24 cellular contexts compared by ENCODE assay signal in genomic region chr3:160919942-160920341, GRCh38.
DNase-seq lines count a peak whose midpoint lies in the region; ATAC-seq and TF ChIP-seq lines count a peak whose summit lies in the region.
"Had no signal": no experiment of that assay in that cellular context is flagged by ENCODE, and none has a peak within 500 bp of the region (broad histone marks: within the 10 kb centered on the region; RNA-seq: fewer than 3 reads in every experiment).

No MANE protein-coding gene starts in this region.

- H3K36me3 Mint-ChIP-seq in WTC11 = no peaks in the 10 kb centered on the region
- H3K36me3 Mint-ChIP-seq: activated naive CD8-positive, alpha-beta T cell treated with anti-CD3 and anti-CD28 coated beads, Interleukin-2, amount 10 ng/mL, durations not matched to agents 7 days and 5 days; T-cell had no signal

- peak; percentile 44 for ATAC-seq in WTC11
- no peak for ATAC-seq in HG02840 (IDR thresholded peaks at IDR 0.05; ENCODE audit: low FRiP score, unreplicated experiment)
- ATAC-seq in HG02885 (IDR thresholded peaks at IDR 0.05; ENCODE audit: poor library complexity, unreplicated experiment) = no peak
- ATAC-seq in SK-N-SH treated with all-trans-retinoic acid at 6 μM for 48 hours = no peak
- ATAC-seq: right lobe of liver; stimulated activated naive CD8-positive, alpha-beta T cell treated with anti-CD3 and anti-CD28 coated beads, Interleukin-15, Interleukin-2, amounts not matched to agents 100 U/mL and 50 U/mL, for 24 hours; T-cell had no signal

- H3K27me3 Mint-ChIP-seq in WTC11 (ENCODE audit: low read depth) = no peaks in the 10 kb centered on the region
- H3K27me3 Mint-ChIP-seq: activated T-cell treated with anti-CD3 and anti-CD28 coated beads, Interleukin-2, amount 50 U/mL, for 24 hours; memory B cell; T-cell had no signal

- DNase-seq in D341Med (ENCODE audit: low spot score) (peak; percentile 22), DMS53 (lab: John Stamatoyannopoulos, UW) (peak; percentile 49), NCI-H187 treated with DMSO at 0.1 percent for 48 hours (lab: John Stamatoyannopoulos, UW) (peak; percentile 84), WTC11 (ENCODE audit: low spot score) (no peak), amniotic stem cell (lab: John Stamatoyannopoulos, UW) (no peak)
- DNase-seq: activated CD4-positive, alpha-beta T cell treated with anti-CD3 and anti-CD28 coated beads, Interleukin-2, amount 10 ng/mL, durations not matched to agents 24 days and 14 days; activated gamma-delta T cell; activated naive CD8-positive, alpha-beta T cell treated with anti-CD3 and anti-CD28 coated beads, Interleukin-2, amount 10 ng/mL, durations not matched to agents 7 days and 5 days; activated T-cell treated with anti-CD3 and anti-CD28 coated beads, Interleukin-2, amount 50 U/mL, for 24 hours; caudate nucleus; cortex of kidney; effector memory CD4-positive, alpha-beta T cell; NCI-H1436; NCI-H2171 treated with DMSO at 0.1 percent for 48 hours; right lobe of liver; spleen; stimulated activated CD4-positive, alpha-beta T cell treated with anti-CD3 and anti-CD28 coated beads, Interleukin-2, amount 100 ng/mL, for 24 hours; stimulated activated naive CD8-positive, alpha-beta T cell treated with anti-CD3 and anti-CD28 coated beads, Interleukin-15, Interleukin-2, amounts not matched to agents 100 U/mL and 50 U/mL, for 24 hours; T-cell had no signal

- no peak for TF ChIP-seq CTCF in WTC11 (IDR thresholded peaks at IDR 0.05)

- H3K9me3 Mint-ChIP-seq in WTC11 = peaks cover 3% of the 10 kb centered on the region; the same call in 1 of the 2 replicates
- H3K9me3 Mint-ChIP-seq: activated CD4-positive, alpha-beta T cell treated with anti-CD3 and anti-CD28 coated beads, Interleukin-2, amount 10 ng/mL, durations not matched to agents 24 days and 14 days; activated naive CD8-positive, alpha-beta T cell treated with anti-CD3 and anti-CD28 coated beads, Interleukin-2, amount 10 ng/mL, durations not matched to agents 7 days and 5 days; activated T-cell treated with anti-CD3 and anti-CD28 coated beads, Interleukin-2, amount 50 U/mL, for 24 hours; memory B cell; neural crest cell; T-cell had no signal

- peaks cover 8% of the 10 kb centered on the region for H3K4me1 Mint-ChIP-seq in WTC11
- H3K4me1 Mint-ChIP-seq: activated CD4-positive, alpha-beta T cell treated with anti-CD3 and anti-CD28 coated beads, Interleukin-2, amount 10 ng/mL, durations not matched to agents 24 days and 14 days; activated naive CD8-positive, alpha-beta T cell treated with anti-CD3 and anti-CD28 coated beads, Interleukin-2, amount 10 ng/mL, durations not matched to agents 7 days and 5 days; memory B cell; T-cell had no signal

- H3K27ac Mint-ChIP-seq in WTC11 = no peak overlapping the region
- H3K27ac Mint-ChIP-seq: activated CD4-positive, alpha-beta T cell treated with anti-CD3 and anti-CD28 coated beads, Interleukin-2, amount 10 ng/mL, durations not matched to agents 24 days and 14 days; activated naive CD8-positive, alpha-beta T cell treated with anti-CD3 and anti-CD28 coated beads, Interleukin-2, amount 10 ng/mL, durations not matched to agents 7 days and 5 days; activated T-cell treated with anti-CD3 and anti-CD28 coated beads, Interleukin-2, amount 50 U/mL, for 24 hours; memory B cell; T-cell had no signal

- H3K4me3 Mint-ChIP-seq in WTC11 = no peak overlapping the region
- H3K4me3 Mint-ChIP-seq: activated CD4-positive, alpha-beta T cell treated with anti-CD3 and anti-CD28 coated beads, Interleukin-2, amount 10 ng/mL, durations not matched to agents 24 days and 14 days; activated naive CD8-positive, alpha-beta T cell treated with anti-CD3 and anti-CD28 coated beads, Interleukin-2, amount 10 ng/mL, durations not matched to agents 7 days and 5 days; activated T-cell treated with anti-CD3 and anti-CD28 coated beads, Interleukin-2, amount 50 U/mL, for 24 hours; memory B cell; neural crest cell; T-cell had no signal

- CTCF ChIA-PET in WTC11 (lab: Charles Lee) = interaction anchor here (0.8 to 1.6 kb wide), 5 partner anchors 9 to 229 kb away, joined by 3 to 8 read pairs (median 4); no protein-coding TSS in a partner anchor

- POLR2A ChIA-PET in WTC11 (lab: Charles Lee) = interaction anchor here (0.5 to 0.6 kb wide), 2 partner anchors 116 to 464 kb away, joined by 3 to 4 read pairs; no protein-coding TSS in a partner anchor

TF ChIP-seq in WTC11, 78 proteins besides CTCF, POLR2A, EP300 and RAD21 (continues in another document):
- TF ChIP-seq, protein P1, sequence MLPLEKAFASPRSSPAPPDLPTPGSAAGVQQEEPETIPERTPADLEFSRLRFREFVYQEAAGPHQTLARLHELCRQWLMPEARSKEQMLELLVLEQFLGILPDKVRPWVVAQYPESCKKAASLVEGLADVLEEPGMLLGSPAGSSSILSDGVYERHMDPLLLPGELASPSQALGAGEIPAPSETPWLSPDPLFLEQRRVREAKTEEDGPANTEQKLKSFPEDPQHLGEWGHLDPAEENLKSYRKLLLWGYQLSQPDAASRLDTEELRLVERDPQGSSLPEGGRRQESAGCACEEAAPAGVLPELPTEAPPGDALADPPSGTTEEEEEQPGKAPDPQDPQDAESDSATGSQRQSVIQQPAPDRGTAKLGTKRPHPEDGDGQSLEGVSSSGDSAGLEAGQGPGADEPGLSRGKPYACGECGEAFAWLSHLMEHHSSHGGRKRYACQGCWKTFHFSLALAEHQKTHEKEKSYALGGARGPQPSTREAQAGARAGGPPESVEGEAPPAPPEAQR (CRISPR knock-in tag; IDR thresholded peaks at IDR 0.05) = no peak
- TF ChIP-seq GTF2I (CRISPR knock-in tag; conservative IDR thresholded peaks at IDR 0.05) (no peak), NFATC4 (CRISPR knock-in tag; IDR thresholded peaks at IDR 0.05) (no peak), GRHL2 (CRISPR knock-in tag; IDR thresholded peaks at IDR 0.05; ENCODE audit: insufficient replicate concordance, severe bottlenecking) (no peak), ZNF138 (CRISPR knock-in tag; conservative IDR thresholded peaks at IDR 0.05) (no peak), ATF3 (CRISPR knock-in tag; conservative IDR thresholded peaks at IDR 0.05) (no peak)
- TF ChIP-seq, protein P2, sequence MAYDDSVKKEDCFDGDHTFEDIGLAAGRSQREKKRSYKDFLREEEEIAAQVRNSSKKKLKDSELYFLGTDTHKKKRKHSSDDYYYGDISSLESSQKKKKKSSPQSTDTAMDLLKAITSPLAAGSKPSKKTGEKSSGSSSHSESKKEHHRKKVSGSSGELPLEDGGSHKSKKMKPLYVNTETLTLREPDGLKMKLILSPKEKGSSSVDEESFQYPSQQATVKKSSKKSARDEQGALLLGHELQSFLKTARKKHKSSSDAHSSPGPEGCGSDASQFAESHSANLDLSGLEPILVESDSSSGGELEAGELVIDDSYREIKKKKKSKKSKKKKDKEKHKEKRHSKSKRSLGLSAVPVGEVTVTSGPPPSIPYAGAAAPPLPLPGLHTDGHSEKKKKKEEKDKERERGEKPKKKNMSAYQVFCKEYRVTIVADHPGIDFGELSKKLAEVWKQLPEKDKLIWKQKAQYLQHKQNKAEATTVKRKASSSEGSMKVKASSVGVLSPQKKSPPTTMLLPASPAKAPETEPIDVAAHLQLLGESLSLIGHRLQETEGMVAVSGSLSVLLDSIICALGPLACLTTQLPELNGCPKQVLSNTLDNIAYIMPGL (CRISPR knock-in tag; IDR thresholded peaks at IDR 0.05) = no peak

TF ChIP-seq in SK-N-SH treated with all-trans-retinoic acid at 6 μM for 48 hours, 23 proteins besides CTCF, POLR2A, EP300 and RAD21:
- TF ChIP-seq SNAI2 (CRISPR knock-in tag; IDR thresholded peaks at IDR 0.05) = no peak
- TF ChIP-seq TSHZ2 (CRISPR knock-in tag; IDR thresholded peaks at IDR 0.05) = no peak
- TF ChIP-seq ZNF70 (CRISPR knock-in tag; IDR thresholded peaks at IDR 0.05) = no peak
- TF ChIP-seq ZFP30 (CRISPR knock-in tag; IDR thresholded peaks at IDR 0.05) = no peak
- TF ChIP-seq ESRRG (CRISPR knock-in tag; IDR thresholded peaks at IDR 0.05) = no peak
- TF ChIP-seq ARNTL (CRISPR knock-in tag; IDR thresholded peaks at IDR 0.05; ENCODE audit: borderline replicate concordance, low read depth) = no peak
- TF ChIP-seq OSR1 (CRISPR knock-in tag; IDR thresholded peaks at IDR 0.05) = no peak
- TF ChIP-seq ZNF565 (CRISPR knock-in tag; conservative IDR thresholded peaks at IDR 0.05; ENCODE audit: low read depth) = no peak
- no peak for TF ChIP-seq CSDC2 (CRISPR knock-in tag; IDR thresholded peaks at IDR 0.05)

Comparison
In these comparisons a context has a peak if more than half of its experiments do, and no peak if none do; other contexts are left out.
1. DNase-seq: peak in D341Med (single experiment), DMS53 (single experiment) and NCI-H187 treated with DMSO at 0.1 percent for 48 hours (single experiment); none in WTC11 (single experiment) and amniotic stem cell (single experiment).